In genomic region chr17:42928714-42929496, GRCh38 we compare ENCODE assay signal across 8 cellular contexts. TPM values are rescaled to one million over a fixed set of nuclear protein-coding genes. Genes with fewer than 3 reads are reported as not detected.
A peak's percentile ranks its signal among the peaks of the same experiment; 100 is the strongest.
DNase-seq lines count a peak whose midpoint lies in the region; ATAC-seq and TF ChIP-seq lines count a peak whose summit lies in the region.

No MANE protein-coding gene starts in this region.

- no peak overlapping the region for H3K4me3 ChIP-seq in KMS-11 (IDR thresholded peaks at IDR 0.05; ENCODE audit: insufficient read depth, low read depth, low read length)
- H3K4me3 ChIP-seq in SU-DHL-6 (ENCODE audit: insufficient read depth, low read length, poor library complexity, severe bottlenecking) = no peak overlapping the region
- H3K4me3 ChIP-seq in right lobe of liver = no peak overlapping the region

- H3K36me3 ChIP-seq in KMS-11 (ENCODE audit: insufficient read depth) (no peaks in the 10 kb centered on the region), SU-DHL-6 (ENCODE audit: low read length) (no peaks in the 10 kb centered on the region), right lobe of liver (no peaks in the 10 kb centered on the region)

- TF ChIP-seq CTCF in KMS-11 (conservative IDR thresholded peaks at IDR 0.05; ENCODE audit: low read depth, low read length) (peak; percentile 82), SU-DHL-6 (IDR thresholded peaks at IDR 0.05; ENCODE audit: insufficient read depth, low read length, poor library complexity, severe bottlenecking) (peak; percentile 58), right lobe of liver (IDR thresholded peaks at IDR 0.05) (peak; percentile 75 to 81 (median 75))

- peak overlapping the region; percentile 64; the same call in 1 of the 2 replicates for H2AFZ ChIP-seq in KMS-11 (ENCODE audit: low read depth)
- H2AFZ ChIP-seq in SU-DHL-6 (ENCODE audit: low read depth, low read length, severe bottlenecking) = peak overlapping the region; percentile 78

- 30% methylated on average over 9 of the region's 9 CpGs for WGBS in right lobe of liver (ENCODE audit: insufficient coverage, low coverage, low lambda C conversion rate, missing lambda C conversion rate)

- no peaks in the 10 kb centered on the region for H3F3A ChIP-seq in SU-DHL-6 (ENCODE audit: insufficient read depth)

- peak; percentile 96 to 99 (median 98) for ATAC-seq in right lobe of liver
- ATAC-seq in stimulated activated effector memory CD8-positive, alpha-beta T cell treated with anti-CD3 and anti-CD28 coated beads, Interleukin-12 subunit alpha, Interleukin-12 subunit beta, amount 100 ng/mL, for 72 hours = peak; percentile 91

- no peaks in the 10 kb centered on the region for H3K27me3 ChIP-seq in KMS-11 (ENCODE audit: insufficient read depth, low read depth)
- no peaks in the 10 kb centered on the region for H3K27me3 ChIP-seq in SU-DHL-6 (ENCODE audit: low read length)
- H3K27me3 ChIP-seq in right lobe of liver = no peaks in the 10 kb centered on the region

- H3K79me2 ChIP-seq in KMS-11 (ENCODE audit: insufficient read depth, low read depth) (no peaks in the 10 kb centered on the region), SU-DHL-6 (ENCODE audit: insufficient read depth, low read length) (no peaks in the 10 kb centered on the region)

- H3K4me1 ChIP-seq in KMS-11 (ENCODE audit: low read depth, poor library complexity, severe bottlenecking) = peaks cover 26% of the 10 kb centered on the region
- peaks cover 0 to 7% (median 3%) of the 10 kb centered on the region in 4 donors for H3K4me1 ChIP-seq in right lobe of liver

- intact Hi-C loops in right lobe of liver (cut with DNase I) = no loop called here

- no peaks in the 10 kb centered on the region for H3K36me3 Mint-ChIP-seq in stimulated activated effector memory CD8-positive, alpha-beta T cell treated with anti-CD3 and anti-CD28 coated beads, Interleukin-12 subunit alpha, Interleukin-12 subunit beta, amount 100 ng/mL, for 72 hours

- H3K27ac ChIP-seq in KMS-11 (peak overlapping the region; percentile 62), SU-DHL-6 (ENCODE audit: low read depth, low read length) (no peak overlapping the region), right lobe of liver (peak overlapping the region in 2 of 3 donors; percentile 44 to 56)

- H3K9ac ChIP-seq in KMS-11 = peak overlapping the region; percentile 30; the same call in 1 of the 2 replicates
- 0 out of 2 replicates have a peak overlapping the region, but pooled peaks have one; percentile 13 for H3K9ac ChIP-seq in SU-DHL-6 (ENCODE audit: low read length)

- H3K9me3 ChIP-seq in SU-DHL-6 (ENCODE audit: insufficient read depth, low read length) (no peaks in the 10 kb centered on the region), right lobe of liver (no peaks in the 10 kb centered on the region)

- peak; percentile 11 for DNase-seq in activated naive CD4-positive, alpha-beta T cell treated with Interleukin-2 at 50 U/mL for 16 hours
- no peak for DNase-seq in activated naive CD4-positive, alpha-beta T cell (lab: John Stamatoyannopoulos, UW)
- peak; percentile 46 for DNase-seq in dedifferentiated amniotic fluid mesenchymal stem cell (ENCODE audit: extremely low spot score)
- DNase-seq in right lobe of liver = no peak
- DNase-seq in stimulated activated effector memory CD8-positive, alpha-beta T cell treated with anti-CD3 and anti-CD28 coated beads, Interleukin-12 subunit alpha, Interleukin-12 subunit beta, amount 100 ng/mL, for 72 hours (ENCODE audit: low spot score in 2 of 2) = peak in 1 of 2 donors; percentile 51
- no peak for DNase-seq in NCI-H187 treated with DMSO at 0.1 percent for 48 hours (lab: John Stamatoyannopoulos, UW)

- no peak for TF ChIP-seq POLR2A in right lobe of liver (IDR thresholded peaks at IDR 0.05)

- no peaks in the 10 kb centered on the region for H3K9me2 ChIP-seq in SU-DHL-6 (replicated peaks; ENCODE audit: insufficient read depth, low read length)

- no peaks in the 10 kb centered on the region for H3K9me3 Mint-ChIP-seq in stimulated activated effector memory CD8-positive, alpha-beta T cell treated with anti-CD3 and anti-CD28 coated beads, Interleukin-12 subunit alpha, Interleukin-12 subunit beta, amount 100 ng/mL, for 72 hours

- H4K20me1 ChIP-seq in KMS-11 (ENCODE audit: insufficient read depth) = no peaks in the 10 kb centered on the region
- H4K20me1 ChIP-seq in SU-DHL-6 (ENCODE audit: low read depth, low read length) = no peaks in the 10 kb centered on the region

- no peak overlapping the region for H3K27ac Mint-ChIP-seq in stimulated activated effector memory CD8-positive, alpha-beta T cell treated with anti-CD3 and anti-CD28 coated beads, Interleukin-12 subunit alpha, Interleukin-12 subunit beta, amount 100 ng/mL, for 72 hours

- H3K4me2 ChIP-seq in KMS-11 = peak overlapping the region; percentile 50
- peak overlapping the region; percentile 5 for H3K4me2 ChIP-seq in SU-DHL-6 (ENCODE audit: low read depth, low read length, poor library complexity, severe bottlenecking)

- H3K4me3 Mint-ChIP-seq in stimulated activated effector memory CD8-positive, alpha-beta T cell treated with anti-CD3 and anti-CD28 coated beads, Interleukin-12 subunit alpha, Interleukin-12 subunit beta, amount 100 ng/mL, for 72 hours = no peak overlapping the region

- peaks cover 9% of the 10 kb centered on the region for H3K4me1 Mint-ChIP-seq in stimulated activated effector memory CD8-positive, alpha-beta T cell treated with anti-CD3 and anti-CD28 coated beads, Interleukin-12 subunit alpha, Interleukin-12 subunit beta, amount 100 ng/mL, for 72 hours

RNA-seq across cellular contexts. Expression of gene G6PC1, which starts 28.3 kb away (rescaled TPM):
- 100 to 1,000 TPM in 5 of 6 experiments, 10 to 100 TPM in 1; 64.5 to 505 (median 185) TPM for total RNA-seq in right lobe of liver

RNA-seq across cellular contexts. Expression of gene AARSD1, which starts 35.3 kb away (rescaled TPM):
- total RNA-seq in right lobe of liver = 10 to 100 TPM; 12.3 to 22.1 (median 17.9) TPM

RNA-seq across cellular contexts. Expression of gene PTGES3L, which starts 51.0 kb away (rescaled TPM):
- total RNA-seq in right lobe of liver = not detected

RNA-seq across cellular contexts. Expression of gene RUNDC1, which starts 51.5 kb away (rescaled TPM):
- total RNA-seq in right lobe of liver = 1 to 10 TPM; 3.6 to 5.1 (median 4.6) TPM

Comparison
In these comparisons a context has a peak if more than half of its experiments do, and no peak if none do; other contexts are left out.
1. DNase-seq: peak in activated naive CD4-positive, alpha-beta T cell treated with Interleukin-2 at 50 U/mL for 16 hours (single experiment) and dedifferentiated amniotic fluid mesenchymal stem cell (single experiment); none in activated naive CD4-positive, alpha-beta T cell (0 of 4), right lobe of liver (0 of 3) and NCI-H187 treated with DMSO at 0.1 percent for 48 hours (single experiment).
2. Peak in every context shown above with its lines, with median percentiles within 50 percentile points of each other: CTCF ChIP-seq.